Comparison of ENCODE assay signal across 10 cellular contexts in genomic region chr22:28977481-28977971, GRCh38.
A peak's percentile ranks its signal among the peaks of the same experiment; 100 is the strongest.
DNase-seq lines count a peak whose midpoint lies in the region; ATAC-seq and TF ChIP-seq lines count a peak whose summit lies in the region.
"Had no signal": no experiment of that assay in that cellular context is flagged by ENCODE, and none has a peak within 500 bp of the region (broad histone marks: within the 10 kb centered on the region; RNA-seq: fewer than 3 reads in every experiment).

No MANE protein-coding gene starts in this region.

- ATAC-seq in left lung (peak; percentile 76), thoracic aorta (ENCODE audit: insufficient number of reproducible peaks, low FRiP score, low read depth) (no peak), HG02678 (IDR thresholded peaks at IDR 0.05; ENCODE audit: unreplicated experiment) (no peak)
- ATAC-seq: activated CD8-positive, alpha-beta memory T cell treated with anti-CD3 and anti-CD28 coated beads, Interleukin-2, amount 10 ng/mL, durations not matched to agents 7 days and 5 days had no signal

- intact Hi-C loops in left lung (cut with DNase I): no loop called here

- H3K4me1 ChIP-seq in KMS-11 (ENCODE audit: low read depth, poor library complexity, severe bottlenecking) (peaks cover 37% of the 10 kb centered on the region), left lung (peaks cover 16 to 21% of the 10 kb centered on the region in 2 donors), thoracic aorta (ENCODE audit: control insufficient read depth in 1 of 2, low read depth in 2 of 2) (peaks cover 16 to 56% of the 10 kb centered on the region in 2 donors), tibial nerve (peaks cover 0 to 46% (median 13%) of the 10 kb centered on the region in 4 donors)

- no peaks in the 10 kb centered on the region for H3K36me3 ChIP-seq in KMS-11 (ENCODE audit: insufficient read depth)
- no peaks in the 10 kb centered on the region for H3K36me3 ChIP-seq in left lung
- no peaks in the 10 kb centered on the region for H3K36me3 ChIP-seq in thoracic aorta
- no peaks in the 10 kb centered on the region for H3K36me3 ChIP-seq in tibial nerve

- H3K4me2 ChIP-seq in KMS-11: peak overlapping the region; percentile 72

- no peak for TF ChIP-seq EP300 in tibial nerve (IDR thresholded peaks at IDR 0.05)

- no peak for TF ChIP-seq CTCF in KMS-11 (conservative IDR thresholded peaks at IDR 0.05; ENCODE audit: low read depth, low read length)
- TF ChIP-seq CTCF in left lung (IDR thresholded peaks at IDR 0.05): no peak
- no peak for TF ChIP-seq CTCF in thoracic aorta (IDR thresholded peaks at IDR 0.05)
- no peak for TF ChIP-seq CTCF in tibial nerve (IDR thresholded peaks at IDR 0.05)

- H3K4me3 ChIP-seq in KMS-11 (IDR thresholded peaks at IDR 0.05; ENCODE audit: insufficient read depth, low read depth, low read length) (no peak overlapping the region), left lung (peak overlapping the region in 1 of 2 donors; percentile 2), thoracic aorta (peak overlapping the region; percentile 57), tibial nerve (peak overlapping the region in 2 of 4 donors; percentile 3 to 25)

- H3K9ac ChIP-seq in KMS-11: no peak overlapping the region

- H3K9me3 ChIP-seq in left lung: no peaks in the 10 kb centered on the region
- H3K9me3 ChIP-seq in thoracic aorta: no peaks in the 10 kb centered on the region
- no peaks in the 10 kb centered on the region for H3K9me3 ChIP-seq in tibial nerve

- no peaks in the 10 kb centered on the region for H3K79me2 ChIP-seq in KMS-11 (ENCODE audit: insufficient read depth, low read depth)

- DNase-seq in dermis blood vessel endothelial cell (peak; percentile 45), left lung (no peak), thoracic aorta (ENCODE audit: low spot score) (no peak), tibial nerve (ENCODE audit: low spot score in 2 of 2) (no peak)
- DNase-seq in stimulated activated CD4-positive, alpha-beta T cell treated with anti-CD3 and anti-CD28 coated beads, Interleukin-15, amount 100 ng/mL, for 24 hours: no peak
- DNase-seq in stimulated activated CD4-positive, alpha-beta T cell treated with anti-CD3 and anti-CD28 coated beads, Interleukin-4, amount 100 ng/mL, for 1 hour: no peak
- DNase-seq: activated CD8-positive, alpha-beta memory T cell treated with anti-CD3 and anti-CD28 coated beads, Interleukin-2, amount 10 ng/mL, durations not matched to agents 7 days and 5 days; GOT3 had no signal

- H2AFZ ChIP-seq in KMS-11 (ENCODE audit: low read depth): no peak overlapping the region

- TF ChIP-seq POLR2A in tibial nerve (IDR thresholded peaks at IDR 0.05): no peak

- H3K27me3 ChIP-seq in KMS-11 (ENCODE audit: insufficient read depth, low read depth) (no peaks in the 10 kb centered on the region), left lung (no peaks in the 10 kb centered on the region), thoracic aorta (replicated peaks; ENCODE audit: insufficient read depth) (no peaks in the 10 kb centered on the region), tibial nerve (no peaks in the 10 kb centered on the region)

- H4K20me1 ChIP-seq in KMS-11 (ENCODE audit: insufficient read depth): no peaks in the 10 kb centered on the region

- WGBS in tibial nerve, 2 donors: 50% methylated on average over 5 of the region's 5 CpGs

- H3K27ac ChIP-seq in KMS-11 (peak overlapping the region; percentile 20; the same call in 1 of the 2 replicates), left lung (peak overlapping the region; percentile 46 to 60), thoracic aorta (peak overlapping the region; percentile 13 to 65), tibial nerve (peak overlapping the region in 2 of 4 donors; percentile 72 to 77)
